ENCODE assay signal across 1 cellular context in the genomic region with DNA sequence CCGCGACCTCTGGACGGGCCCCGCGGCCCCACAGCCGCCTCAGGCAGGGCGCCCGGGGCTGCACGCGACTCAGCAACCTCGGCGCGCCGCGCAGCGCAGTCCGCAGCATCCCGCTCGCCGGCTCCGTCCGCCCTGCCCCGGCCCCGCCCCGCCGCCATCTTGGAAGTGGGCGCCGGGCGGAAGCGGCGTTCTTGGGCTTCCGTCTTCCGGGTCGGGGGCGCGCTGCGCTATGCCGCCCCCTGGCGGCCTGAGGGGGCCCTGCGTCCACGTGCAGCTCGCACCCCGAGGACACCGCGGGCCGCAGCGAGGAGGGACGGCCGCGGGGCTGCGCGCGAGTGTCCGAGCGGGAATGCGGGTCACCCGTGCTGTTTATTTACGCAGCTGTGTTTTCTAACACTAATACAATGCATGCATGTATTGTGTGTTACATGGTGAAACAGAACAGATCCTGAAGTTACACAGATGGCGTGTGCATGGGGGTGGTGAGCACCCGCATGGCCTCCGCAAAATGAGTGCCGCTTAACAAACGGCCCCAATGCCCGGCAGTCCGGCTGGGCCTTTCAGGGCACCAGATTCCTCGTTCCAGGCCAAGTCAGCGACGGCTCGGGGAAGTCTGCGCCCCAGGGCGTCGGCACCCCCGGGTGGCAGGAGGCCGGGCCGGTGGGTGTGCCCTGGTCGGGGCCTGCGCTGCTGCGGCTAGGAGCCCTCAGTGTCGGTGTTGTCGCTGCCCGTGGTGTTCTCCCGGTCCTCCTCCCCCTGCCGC.
TF ChIP-seq lines count a peak whose summit lies in the region.

A gene (minus strand): TSS at position 139 of the 763 bp plus-strand sequence. CDS start 30 bp downstream, at position 109.

TF ChIP-seq in HepG2, 621 proteins besides CTCF, POLR2A, EP300 and RAD21 (continued from another document and continues in another):
- TF ChIP-seq ZSCAN31 (CRISPR knock-in tag; IDR thresholded peaks at IDR 0.05; ENCODE audit: low read depth), result 0 out of 2 replicates have a peak, but pooled peaks have one; percentile 55
- no peak for TF ChIP-seq NFRKB (IDR thresholded peaks at IDR 0.05)
- no peak for TF ChIP-seq ZNF839 (CRISPR knock-in tag; IDR thresholded peaks at IDR 0.05; ENCODE audit: borderline replicate concordance)
- TF ChIP-seq, protein P1, sequence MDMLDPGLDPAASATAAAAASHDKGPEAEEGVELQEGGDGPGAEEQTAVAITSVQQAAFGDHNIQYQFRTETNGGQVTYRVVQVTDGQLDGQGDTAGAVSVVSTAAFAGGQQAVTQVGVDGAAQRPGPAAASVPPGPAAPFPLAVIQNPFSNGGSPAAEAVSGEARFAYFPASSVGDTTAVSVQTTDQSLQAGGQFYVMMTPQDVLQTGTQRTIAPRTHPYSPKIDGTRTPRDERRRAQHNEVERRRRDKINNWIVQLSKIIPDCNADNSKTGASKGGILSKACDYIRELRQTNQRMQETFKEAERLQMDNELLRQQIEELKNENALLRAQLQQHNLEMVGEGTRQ (IDR thresholded peaks at IDR 0.05; ENCODE audit: low read depth, low read length), result no peak
- TF ChIP-seq, protein P1 (CRISPR knock-in tag; IDR thresholded peaks at IDR 0.05; ENCODE audit: borderline replicate concordance), result no peak
- TF ChIP-seq, protein P2, sequence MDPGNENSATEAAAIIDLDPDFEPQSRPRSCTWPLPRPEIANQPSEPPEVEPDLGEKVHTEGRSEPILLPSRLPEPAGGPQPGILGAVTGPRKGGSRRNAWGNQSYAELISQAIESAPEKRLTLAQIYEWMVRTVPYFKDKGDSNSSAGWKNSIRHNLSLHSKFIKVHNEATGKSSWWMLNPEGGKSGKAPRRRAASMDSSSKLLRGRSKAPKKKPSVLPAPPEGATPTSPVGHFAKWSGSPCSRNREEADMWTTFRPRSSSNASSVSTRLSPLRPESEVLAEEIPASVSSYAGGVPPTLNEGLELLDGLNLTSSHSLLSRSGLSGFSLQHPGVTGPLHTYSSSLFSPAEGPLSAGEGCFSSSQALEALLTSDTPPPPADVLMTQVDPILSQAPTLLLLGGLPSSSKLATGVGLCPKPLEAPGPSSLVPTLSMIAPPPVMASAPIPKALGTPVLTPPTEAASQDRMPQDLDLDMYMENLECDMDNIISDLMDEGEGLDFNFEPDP (CRISPR knock-in tag; conservative IDR thresholded peaks at IDR 0.05), result no peak
- TF ChIP-seq ZNF235 (CRISPR knock-in tag; IDR thresholded peaks at IDR 0.05; ENCODE audit: borderline replicate concordance), result no peak
- TF ChIP-seq, protein P3, sequence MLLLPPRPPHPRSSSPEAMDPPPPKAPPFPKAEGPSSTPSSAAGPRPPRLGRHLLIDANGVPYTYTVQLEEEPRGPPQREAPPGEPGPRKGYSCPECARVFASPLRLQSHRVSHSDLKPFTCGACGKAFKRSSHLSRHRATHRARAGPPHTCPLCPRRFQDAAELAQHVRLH (CRISPR knock-in tag; IDR thresholded peaks at IDR 0.05; ENCODE audit: borderline replicate concordance, low read depth), result peak; percentile 92; the same call in 1 of the 2 replicates
- peak; percentile 97 for TF ChIP-seq KLF12 (CRISPR knock-in tag; IDR thresholded peaks at IDR 0.05; ENCODE audit: borderline replicate concordance)
- TF ChIP-seq, protein P4, sequence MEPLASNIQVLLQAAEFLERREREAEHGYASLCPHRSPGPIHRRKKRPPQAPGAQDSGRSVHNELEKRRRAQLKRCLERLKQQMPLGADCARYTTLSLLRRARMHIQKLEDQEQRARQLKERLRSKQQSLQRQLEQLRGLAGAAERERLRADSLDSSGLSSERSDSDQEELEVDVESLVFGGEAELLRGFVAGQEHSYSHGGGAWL (CRISPR knock-in tag; IDR thresholded peaks at IDR 0.05), result peak; percentile 77
- TF ChIP-seq, protein P5, sequence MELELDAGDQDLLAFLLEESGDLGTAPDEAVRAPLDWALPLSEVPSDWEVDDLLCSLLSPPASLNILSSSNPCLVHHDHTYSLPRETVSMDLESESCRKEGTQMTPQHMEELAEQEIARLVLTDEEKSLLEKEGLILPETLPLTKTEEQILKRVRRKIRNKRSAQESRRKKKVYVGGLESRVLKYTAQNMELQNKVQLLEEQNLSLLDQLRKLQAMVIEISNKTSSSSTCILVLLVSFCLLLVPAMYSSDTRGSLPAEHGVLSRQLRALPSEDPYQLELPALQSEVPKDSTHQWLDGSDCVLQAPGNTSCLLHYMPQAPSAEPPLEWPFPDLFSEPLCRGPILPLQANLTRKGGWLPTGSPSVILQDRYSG (CRISPR knock-in tag; IDR thresholded peaks at IDR 0.05), result peak; percentile 89; the same call in 1 of the 2 replicates
- peak; percentile 81; the same call in 1 of the 2 replicates for TF ChIP-seq MTF1 (CRISPR knock-in tag; IDR thresholded peaks at IDR 0.05)
- TF ChIP-seq SIN3A (IDR thresholded peaks at IDR 0.05; ENCODE audit: borderline replicate concordance, low read depth, low read length), result peak; percentile 55; the same call in 1 of the 2 replicates
- peak; percentile 78; the same call in 1 of the 2 replicates for TF ChIP-seq ZNF616 (CRISPR knock-in tag; IDR thresholded peaks at IDR 0.05; ENCODE audit: low read depth)
- TF ChIP-seq, protein P6, sequence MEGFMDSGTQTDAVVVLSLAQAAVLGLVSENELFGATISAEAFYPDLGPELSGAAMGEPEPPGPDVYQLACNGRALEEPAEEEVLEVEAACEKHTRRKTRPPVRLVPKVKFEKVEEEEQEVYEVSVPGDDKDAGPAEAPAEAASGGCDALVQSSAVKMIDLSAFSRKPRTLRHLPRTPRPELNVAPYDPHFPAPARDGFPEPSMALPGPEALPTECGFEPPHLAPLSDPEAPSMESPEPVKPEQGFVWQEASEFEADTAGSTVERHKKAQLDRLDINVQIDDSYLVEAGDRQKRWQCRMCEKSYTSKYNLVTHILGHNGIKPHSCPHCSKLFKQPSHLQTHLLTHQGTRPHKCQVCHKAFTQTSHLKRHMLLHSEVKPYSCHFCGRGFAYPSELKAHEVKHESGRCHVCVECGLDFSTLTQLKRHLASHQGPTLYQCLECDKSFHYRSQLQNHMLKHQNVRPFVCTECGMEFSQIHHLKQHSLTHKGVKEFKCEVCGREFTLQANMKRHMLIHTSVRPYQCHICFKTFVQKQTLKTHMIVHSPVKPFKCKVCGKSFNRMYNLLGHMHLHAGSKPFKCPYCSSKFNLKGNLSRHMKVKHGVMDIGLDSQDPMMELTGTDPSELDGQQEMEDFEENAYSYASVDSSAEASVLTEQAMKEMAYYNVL (CRISPR knock-in tag; IDR thresholded peaks at IDR 0.05; ENCODE audit: borderline replicate concordance), result no peak
- TF ChIP-seq, protein P7, sequence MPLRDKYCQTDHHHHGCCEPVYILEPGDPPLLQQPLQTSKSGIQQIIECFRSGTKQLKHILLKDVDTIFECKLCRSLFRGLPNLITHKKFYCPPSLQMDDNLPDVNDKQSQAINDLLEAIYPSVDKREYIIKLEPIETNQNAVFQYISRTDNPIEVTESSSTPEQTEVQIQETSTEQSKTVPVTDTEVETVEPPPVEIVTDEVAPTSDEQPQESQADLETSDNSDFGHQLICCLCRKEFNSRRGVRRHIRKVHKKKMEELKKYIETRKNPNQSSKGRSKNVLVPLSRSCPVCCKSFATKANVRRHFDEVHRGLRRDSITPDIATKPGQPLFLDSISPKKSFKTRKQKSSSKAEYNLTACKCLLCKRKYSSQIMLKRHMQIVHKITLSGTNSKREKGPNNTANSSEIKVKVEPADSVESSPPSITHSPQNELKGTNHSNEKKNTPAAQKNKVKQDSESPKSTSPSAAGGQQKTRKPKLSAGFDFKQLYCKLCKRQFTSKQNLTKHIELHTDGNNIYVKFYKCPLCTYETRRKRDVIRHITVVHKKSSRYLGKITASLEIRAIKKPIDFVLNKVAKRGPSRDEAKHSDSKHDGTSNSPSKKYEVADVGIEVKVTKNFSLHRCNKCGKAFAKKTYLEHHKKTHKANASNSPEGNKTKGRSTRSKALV (CRISPR knock-in tag; IDR thresholded peaks at IDR 0.05), result peak; percentile 68; the same call in 1 of the 2 replicates
- no peak; the same call in 1 of the 2 replicates for TF ChIP-seq CENPT (CRISPR knock-in tag; IDR thresholded peaks at IDR 0.05; ENCODE audit: low read depth)
- 0 out of 2 replicates have a peak, but pooled peaks have one; percentile 19 for TF ChIP-seq SOX5 (CRISPR knock-in tag; IDR thresholded peaks at IDR 0.05; ENCODE audit: borderline replicate concordance)
- no peak for TF ChIP-seq SKI (IDR thresholded peaks at IDR 0.05; ENCODE audit: partially characterized antibody)
- TF ChIP-seq, protein P8, sequence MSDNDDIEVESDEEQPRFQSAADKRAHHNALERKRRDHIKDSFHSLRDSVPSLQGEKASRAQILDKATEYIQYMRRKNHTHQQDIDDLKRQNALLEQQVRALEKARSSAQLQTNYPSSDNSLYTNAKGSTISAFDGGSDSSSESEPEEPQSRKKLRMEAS (IDR thresholded peaks at IDR 0.05), result peak; percentile 100
- TF ChIP-seq ZFP82 (CRISPR knock-in tag; IDR thresholded peaks at IDR 0.05; ENCODE audit: borderline replicate concordance), result no peak
- peak; percentile 92 for TF ChIP-seq REPIN1 (CRISPR knock-in tag; IDR thresholded peaks at IDR 0.05; ENCODE audit: borderline replicate concordance, low read depth)
- no peak for TF ChIP-seq ZNF816 (CRISPR knock-in tag; IDR thresholded peaks at IDR 0.05; ENCODE audit: borderline replicate concordance)
- TF ChIP-seq RFX1 (IDR thresholded peaks at IDR 0.05), result no peak
- no peak for TF ChIP-seq ZNF598 (CRISPR knock-in tag; IDR thresholded peaks at IDR 0.05; ENCODE audit: borderline replicate concordance)
- no peak for TF ChIP-seq TCF7 (IDR thresholded peaks at IDR 0.05; ENCODE audit: low read depth)
- TF ChIP-seq, protein P9, sequence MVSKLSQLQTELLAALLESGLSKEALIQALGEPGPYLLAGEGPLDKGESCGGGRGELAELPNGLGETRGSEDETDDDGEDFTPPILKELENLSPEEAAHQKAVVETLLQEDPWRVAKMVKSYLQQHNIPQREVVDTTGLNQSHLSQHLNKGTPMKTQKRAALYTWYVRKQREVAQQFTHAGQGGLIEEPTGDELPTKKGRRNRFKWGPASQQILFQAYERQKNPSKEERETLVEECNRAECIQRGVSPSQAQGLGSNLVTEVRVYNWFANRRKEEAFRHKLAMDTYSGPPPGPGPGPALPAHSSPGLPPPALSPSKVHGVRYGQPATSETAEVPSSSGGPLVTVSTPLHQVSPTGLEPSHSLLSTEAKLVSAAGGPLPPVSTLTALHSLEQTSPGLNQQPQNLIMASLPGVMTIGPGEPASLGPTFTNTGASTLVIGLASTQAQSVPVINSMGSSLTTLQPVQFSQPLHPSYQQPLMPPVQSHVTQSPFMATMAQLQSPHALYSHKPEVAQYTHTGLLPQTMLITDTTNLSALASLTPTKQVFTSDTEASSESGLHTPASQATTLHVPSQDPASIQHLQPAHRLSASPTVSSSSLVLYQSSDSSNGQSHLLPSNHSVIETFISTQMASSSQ (IDR thresholded peaks at IDR 0.05; ENCODE audit: low read depth), result no peak
- TF ChIP-seq, protein P9 (CRISPR knock-in tag; IDR thresholded peaks at IDR 0.05; ENCODE audit: borderline replicate concordance), result peak; percentile 74; the same call in 1 of the 2 replicates
- TF ChIP-seq SRSF4 (IDR thresholded peaks at IDR 0.05; ENCODE audit: low read depth, low read length, poor library complexity, severe bottlenecking), result no peak
- TF ChIP-seq REXO4 (CRISPR knock-in tag; IDR thresholded peaks at IDR 0.05; ENCODE audit: borderline replicate concordance), result peak; percentile 88
- TF ChIP-seq, protein P10, sequence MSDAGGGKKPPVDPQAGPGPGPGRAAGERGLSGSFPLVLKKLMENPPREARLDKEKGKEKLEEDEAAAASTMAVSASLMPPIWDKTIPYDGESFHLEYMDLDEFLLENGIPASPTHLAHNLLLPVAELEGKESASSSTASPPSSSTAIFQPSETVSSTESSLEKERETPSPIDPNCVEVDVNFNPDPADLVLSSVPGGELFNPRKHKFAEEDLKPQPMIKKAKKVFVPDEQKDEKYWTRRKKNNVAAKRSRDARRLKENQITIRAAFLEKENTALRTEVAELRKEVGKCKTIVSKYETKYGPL (CRISPR knock-in tag; IDR thresholded peaks at IDR 0.05), result no peak
- TF ChIP-seq KDM5B (CRISPR knock-in tag; IDR thresholded peaks at IDR 0.05; ENCODE audit: borderline replicate concordance), result peak; percentile 79; the same call in 1 of the 2 replicates
- TF ChIP-seq ZNF546 (CRISPR knock-in tag; conservative IDR thresholded peaks at IDR 0.05), result 0 out of 2 replicates have a peak, but pooled peaks have one; percentile 70
- TF ChIP-seq, protein P11, sequence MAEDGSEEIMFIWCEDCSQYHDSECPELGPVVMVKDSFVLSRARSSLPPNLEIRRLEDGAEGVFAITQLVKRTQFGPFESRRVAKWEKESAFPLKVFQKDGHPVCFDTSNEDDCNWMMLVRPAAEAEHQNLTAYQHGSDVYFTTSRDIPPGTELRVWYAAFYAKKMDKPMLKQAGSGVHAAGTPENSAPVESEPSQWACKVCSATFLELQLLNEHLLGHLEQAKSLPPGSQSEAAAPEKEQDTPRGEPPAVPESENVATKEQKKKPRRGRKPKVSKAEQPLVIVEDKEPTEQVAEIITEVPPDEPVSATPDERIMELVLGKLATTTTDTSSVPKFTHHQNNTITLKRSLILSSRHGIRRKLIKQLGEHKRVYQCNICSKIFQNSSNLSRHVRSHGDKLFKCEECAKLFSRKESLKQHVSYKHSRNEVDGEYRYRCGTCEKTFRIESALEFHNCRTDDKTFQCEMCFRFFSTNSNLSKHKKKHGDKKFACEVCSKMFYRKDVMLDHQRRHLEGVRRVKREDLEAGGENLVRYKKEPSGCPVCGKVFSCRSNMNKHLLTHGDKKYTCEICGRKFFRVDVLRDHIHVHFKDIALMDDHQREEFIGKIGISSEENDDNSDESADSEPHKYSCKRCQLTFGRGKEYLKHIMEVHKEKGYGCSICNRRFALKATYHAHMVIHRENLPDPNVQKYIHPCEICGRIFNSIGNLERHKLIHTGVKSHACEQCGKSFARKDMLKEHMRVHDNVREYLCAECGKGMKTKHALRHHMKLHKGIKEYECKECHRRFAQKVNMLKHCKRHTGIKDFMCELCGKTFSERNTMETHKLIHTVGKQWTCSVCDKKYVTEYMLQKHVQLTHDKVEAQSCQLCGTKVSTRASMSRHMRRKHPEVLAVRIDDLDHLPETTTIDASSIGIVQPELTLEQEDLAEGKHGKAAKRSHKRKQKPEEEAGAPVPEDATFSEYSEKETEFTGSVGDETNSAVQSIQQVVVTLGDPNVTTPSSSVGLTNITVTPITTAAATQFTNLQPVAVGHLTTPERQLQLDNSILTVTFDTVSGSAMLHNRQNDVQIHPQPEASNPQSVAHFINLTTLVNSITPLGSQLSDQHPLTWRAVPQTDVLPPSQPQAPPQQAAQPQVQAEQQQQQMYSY (CRISPR knock-in tag; IDR thresholded peaks at IDR 0.05), result peak; percentile 28; the same call in 1 of the 2 replicates
- TF ChIP-seq SMAD3 (CRISPR knock-in tag; IDR thresholded peaks at IDR 0.05), result no peak
